Comparison of ENCODE assay signal across 15 cellular contexts in genomic region chr20:55216525-55217242, GRCh38.
A peak's percentile ranks its signal among the peaks of the same experiment; 100 is the strongest.
DNase-seq lines count a peak whose midpoint lies in the region; ATAC-seq and TF ChIP-seq lines count a peak whose summit lies in the region.
"Had no signal": no experiment of that assay in that cellular context is flagged by ENCODE, and none has a peak within 500 bp of the region (broad histone marks: within the 10 kb centered on the region; RNA-seq: fewer than 3 reads in every experiment).

No MANE protein-coding gene starts in this region.

- TF ChIP-seq CTCF in SK-N-SH (IDR thresholded peaks at IDR 0.05): no peak
- TF ChIP-seq CTCF in PC-3 (conservative IDR thresholded peaks at IDR 0.05; ENCODE audit: low read depth, low read length): no peak

- CTCF ChIA-PET in SK-N-SH (lab: Yijun Ruan, JAX) (no interaction called here), PC-3 (lab: Charles Lee) (no interaction called here)

- no peaks in the 10 kb centered on the region for H3K4me1 ChIP-seq in SK-N-SH (ENCODE audit: control insufficient read depth in 1 of 2, insufficient read depth in 2 of 2, low read depth in 1 of 2, low read length in 1 of 2)
- H3K4me1 ChIP-seq in PC-3 (ENCODE audit: insufficient read depth, low read length): no peaks in the 10 kb centered on the region
- H3K4me1 ChIP-seq: BLaER1 treated with 17β-estradiol and CSF1 and Interleukin-3, amounts not matched to agents 10 nM and 100 nM had no signal

- H3K27ac ChIP-seq in SK-N-SH (ENCODE audit: low read depth in 2 of 2, low read length in 1 of 2): no peak overlapping the region
- H3K27ac ChIP-seq in PC-3 (ENCODE audit: low read length): no peak overlapping the region
- H3K27ac ChIP-seq in epithelial cell of prostate: peak overlapping the region; percentile 48
- H3K27ac ChIP-seq: BLaER1 treated with 17β-estradiol and CSF1 and Interleukin-3, amounts not matched to agents 10 nM and 100 nM; SK-N-MC had no signal

- no peak overlapping the region for H3K4me3 ChIP-seq in SK-N-SH (ENCODE audit: low read depth in 2 of 2, low read length in 1 of 2)
- H3K4me3 ChIP-seq in PC-3 (ENCODE audit: low read length): no peak overlapping the region
- H3K4me3 ChIP-seq: BLaER1 treated with 17β-estradiol and CSF1 and Interleukin-3, amounts not matched to agents 10 nM and 100 nM; SK-N-MC had no signal

- H3K4me2 ChIP-seq in SK-N-SH: no peak overlapping the region
- H3K4me2 ChIP-seq in PC-3 (ENCODE audit: low read length): no peak overlapping the region
- H3K4me2 ChIP-seq: BLaER1 treated with 17β-estradiol and CSF1 and Interleukin-3, amounts not matched to agents 10 nM and 100 nM had no signal

- POLR2A ChIA-PET in SK-N-SH (lab: Yijun Ruan, JAX): no interaction called here
- POLR2A ChIA-PET in PC-3 (lab: Charles Lee; ENCODE audit: unreplicated experiment): no interaction called here

- H2AFZ ChIP-seq in SK-N-SH (ENCODE audit: low read depth) (no peak overlapping the region), PC-3 (ENCODE audit: low read length) (no peak overlapping the region)

- no peaks in the 10 kb centered on the region for H3K9me3 ChIP-seq in SK-N-SH
- H3K9me3 ChIP-seq in PC-3 (ENCODE audit: low read length): peaks cover 34% of the 10 kb centered on the region

- ATAC-seq in SK-N-SH treated with all-trans-retinoic acid at 6 μM for 48 hours: no peak
- no peak for ATAC-seq in PC-3
- no peak for ATAC-seq in HG03469 (IDR thresholded peaks at IDR 0.05; ENCODE audit: unreplicated experiment)

- no peak for TF ChIP-seq EP300 in SK-N-SH (IDR thresholded peaks at IDR 0.05; ENCODE audit: borderline replicate concordance in 1 of 2, low read depth in 1 of 2, low read length in 1 of 2)

- H3K36me3 ChIP-seq in SK-N-SH (replicated peaks in 1 of 2; ENCODE audit: control insufficient read depth in 1 of 2, insufficient read depth in 2 of 2, low read length in 1 of 2) (no peaks in the 10 kb centered on the region), PC-3 (ENCODE audit: low read depth, low read length) (no peaks in the 10 kb centered on the region)
- H3K36me3 ChIP-seq: BLaER1 treated with 17β-estradiol and CSF1 and Interleukin-3, amounts not matched to agents 10 nM and 100 nM had no signal

- BruUV-seq in PC-3 (replicated peaks; lab: Mats Ljungman, UMichigan): no TSS peak

- TF ChIP-seq RAD21 in SK-N-SH (IDR thresholded peaks at IDR 0.05; ENCODE audit: low read length): no peak

- no peak overlapping the region for H3K9ac ChIP-seq in SK-N-SH
- H3K9ac ChIP-seq in PC-3 (ENCODE audit: low read length): no peak overlapping the region
- H3K9ac ChIP-seq: BLaER1 treated with 17β-estradiol and CSF1 and Interleukin-3, amounts not matched to agents 10 nM and 100 nM had no signal

- H3K27me3 ChIP-seq in SK-N-SH (ENCODE audit: insufficient read depth) (no peaks in the 10 kb centered on the region), PC-3 (ENCODE audit: low read length) (no peaks in the 10 kb centered on the region)
- H3K27me3 ChIP-seq: BLaER1 treated with 17β-estradiol and CSF1 and Interleukin-3, amounts not matched to agents 10 nM and 100 nM had no signal

- intact Hi-C loops in PC-3 (cut with micrococcal nuclease): no loop called here

- WGBS in SK-N-SH (ENCODE audit: low lambda C conversion rate): 11% methylated on average over 8 of the region's 8 CpGs

- H3K79me2 ChIP-seq in SK-N-SH (ENCODE audit: insufficient read depth) (no peaks in the 10 kb centered on the region), PC-3 (ENCODE audit: low read length) (no peaks in the 10 kb centered on the region)

- DNase-seq in SK-N-SH (peak; percentile 2), PC-3 (peak; percentile 6), epithelial cell of prostate (ENCODE audit: low read depth, low spot score) (peak; percentile 68), renal cortical epithelial cell (ENCODE audit: low read depth) (peak; percentile 4), middle frontal gyrus (ENCODE audit: extremely low spot score, low spot score) (no peak), HUDEP-2 (lab: John Stamatoyannopoulos, UW; ENCODE audit: unreplicated experiment in 76 of 76) (no peak)
- DNase-seq: 8988T, EL, H9, NCI-H1694 treated with DMSO at 0.1 percent for 48 hours, NCI-H446 treated with DMSO at 0.1 percent for 48 hours had no signal

- H3F3A ChIP-seq in SK-N-SH (replicated peaks; ENCODE audit: insufficient read depth): no peaks in the 10 kb centered on the region
- no peaks in the 10 kb centered on the region for H3F3A ChIP-seq in PC-3 (ENCODE audit: low read length, unreplicated experiment)

- no peaks in the 10 kb centered on the region for H3K9me2 ChIP-seq in SK-N-SH
- H3K9me2 ChIP-seq in PC-3 (replicated peaks; ENCODE audit: low read length): no peaks in the 10 kb centered on the region

- H4K20me1 ChIP-seq in SK-N-SH (ENCODE audit: insufficient read depth) (no peaks in the 10 kb centered on the region), PC-3 (ENCODE audit: low read length) (no peaks in the 10 kb centered on the region)
- H4K20me1 ChIP-seq: BLaER1 treated with 17β-estradiol and CSF1 and Interleukin-3, amounts not matched to agents 10 nM and 100 nM had no signal

TF ChIP-seq in SK-N-SH, 30 proteins besides CTCF, POLR2A, EP300 and RAD21:
- TF ChIP-seq NRF1 (IDR thresholded peaks at IDR 0.05; ENCODE audit: low read depth, low read length) (no peak), CHD2 (IDR thresholded peaks at IDR 0.05; ENCODE audit: low read length, partially characterized antibody) (no peak), IRF3 (IDR thresholded peaks at IDR 0.05; ENCODE audit: low read depth, low read length) (no peak), NFIC (IDR thresholded peaks at IDR 0.05; ENCODE audit: borderline replicate concordance) (no peak)

TF ChIP-seq in SK-N-SH treated with all-trans-retinoic acid at 6 μM for 48 hours, 23 proteins besides CTCF, POLR2A, EP300 and RAD21:
- TF ChIP-seq ZFP3 (CRISPR knock-in tag; IDR thresholded peaks at IDR 0.05) (no peak), ESRRG (CRISPR knock-in tag; IDR thresholded peaks at IDR 0.05) (no peak), ARNTL (CRISPR knock-in tag; IDR thresholded peaks at IDR 0.05; ENCODE audit: borderline replicate concordance, low read depth) (no peak), ZNF70 (CRISPR knock-in tag; IDR thresholded peaks at IDR 0.05) (no peak), RARB (CRISPR knock-in tag; IDR thresholded peaks at IDR 0.05) (no peak), ZC3H10 (CRISPR knock-in tag; IDR thresholded peaks at IDR 0.05) (no peak)

Comparison
In these comparisons a context has a peak if more than half of its experiments do, and no peak if none do; other contexts are left out.
1. DNase-seq: peak in SK-N-SH (single experiment), PC-3 (single experiment), epithelial cell of prostate (single experiment) and renal cortical epithelial cell (single experiment); none in middle frontal gyrus (single experiment) and HUDEP-2 (0 of 76).